Comparison of ENCODE assay signal across 25 cellular contexts in genomic region chr2:88214631-88215030, GRCh38. TPM values are rescaled to one million over a fixed set of nuclear protein-coding genes. Genes with fewer than 3 reads are reported as not detected.
DNase-seq lines count a peak whose midpoint lies in the region; ATAC-seq, FAIRE-seq and TF ChIP-seq lines count a peak whose summit lies in the region.
"Had no signal": no experiment of that assay in that cellular context is flagged by ENCODE, and none has a peak within 500 bp of the region (broad histone marks: within the 10 kb centered on the region; RNA-seq: fewer than 3 reads in every experiment).

No MANE protein-coding gene starts in this region.

- no peak for TF ChIP-seq POLR2A in HepG2 (IDR thresholded peaks at IDR 0.05; ENCODE audit: insufficient read depth in 1 of 2, low read depth in 2 of 2, low read length in 2 of 2)
- TF ChIP-seq POLR2A in right lobe of liver (IDR thresholded peaks at IDR 0.05) = no peak
- no peak for TF ChIP-seq POLR2A in K562 (conservative IDR thresholded peaks at IDR 0.05)

- no peak overlapping the region for H3K27ac ChIP-seq in HepG2 (ENCODE audit: extremely low read length, insufficient read depth, low read length)
- no peak overlapping the region for H3K27ac ChIP-seq in right lobe of liver
- H3K27ac ChIP-seq in K562 (ENCODE audit: extremely low read depth, low read depth, low read length) = no peak overlapping the region
- H3K27ac ChIP-seq: 22Rv1, BLaER1, C4-2B, GM23248 had no signal

- H3K9me1 ChIP-seq in K562 (ENCODE audit: control insufficient read depth, insufficient read depth, low read length) = no peaks in the 10 kb centered on the region

- 93% methylated on average over 2 of the region's 2 CpGs for WGBS in HepG2 (ENCODE audit: low lambda C conversion rate)
- WGBS in right lobe of liver (ENCODE audit: insufficient coverage, low coverage, low lambda C conversion rate, missing lambda C conversion rate) = 74% methylated on average over 2 of the region's 2 CpGs
- WGBS in K562 (ENCODE audit: insufficient coverage, low coverage, missing lambda C conversion rate) = 6% methylated on average over 2 of the region's 2 CpGs

- H3K4me3 ChIP-seq in HepG2 (replicated peaks in 1 of 3; ENCODE audit: insufficient read depth in 1 of 3, low read depth in 2 of 3, low read length in 3 of 3) = no peak overlapping the region
- no peak overlapping the region for H3K4me3 ChIP-seq in right lobe of liver
- H3K4me3 ChIP-seq in K562 = no peak overlapping the region
- H3K4me3 ChIP-seq: BLaER1, GM12878, GM23248 had no signal

- H3K27me3 ChIP-seq in HepG2 (ENCODE audit: control insufficient read depth in 1 of 2, insufficient read depth in 2 of 2, low read length in 2 of 2) (no peaks in the 10 kb centered on the region), right lobe of liver (no peaks in the 10 kb centered on the region), K562 (ENCODE audit: control insufficient read depth in 2 of 2, insufficient read depth in 2 of 2, low read length in 2 of 2) (peaks cover 24 to 44% of the 10 kb centered on the region in 2 experiments; a peak in 4 of 5 replicates)
- H3K27me3 ChIP-seq: BLaER1 had no signal

- FAIRE-seq in HepG2 (lab: Jason Lieb, UNC) (no peak), K562 (lab: Jason Lieb, UNC) (no peak)
- FAIRE-seq: A204.1, D721Med, GM12878, GM19239, H1 had no signal

- ATAC-seq in HepG2 (no peak), right lobe of liver (no peak), K562 (no peak)
- no peak for ATAC-seq in stimulated activated naive B cell treated with anti-CD40 and anti-IgM and Interleukin-4, amounts not matched to agents 10 μg/mL and 1 μg/mL and 100 μg/mL, for 72 hours (replicated peaks)
- ATAC-seq: GM12878, HCT116 had no signal

- intact Hi-C loops in HepG2 (cut with micrococcal nuclease; ENCODE audit: unreplicated experiment) = loop anchor here (5.0 kb wide), 1 partner anchor 77 kb away; no protein-coding TSS in a partner anchor
- intact Hi-C loops in right lobe of liver (cut with DNase I) = no loop called here
- intact Hi-C loops in K562 (cut with micrococcal nuclease) = loop anchor here (10.0 kb wide), 1 partner anchor 50 kb away; no protein-coding TSS in a partner anchor

- TF ChIP-seq EP300 in HepG2 (IDR thresholded peaks at IDR 0.05; ENCODE audit: low read depth in 2 of 2, low read length in 2 of 2) = no peak
- TF ChIP-seq EP300 in HepG2 (CRISPR knock-in tag; IDR thresholded peaks at IDR 0.05; ENCODE audit: borderline replicate concordance) = no peak
- TF ChIP-seq EP300 in K562 (IDR thresholded peaks at IDR 0.05; ENCODE audit: low read length) = no peak

- no peak overlapping the region for H2AFZ ChIP-seq in HepG2 (ENCODE audit: low read length)
- no peak overlapping the region for H2AFZ ChIP-seq in K562 (ENCODE audit: low read depth, low read length)
- H2AFZ ChIP-seq: GM23248 had no signal

- H3K36me3 ChIP-seq in HepG2 (replicated peaks in 1 of 2; ENCODE audit: control insufficient read depth in 1 of 2, insufficient read depth in 2 of 2, low read length in 2 of 2) = no peaks in the 10 kb centered on the region
- no peaks in the 10 kb centered on the region for H3K36me3 ChIP-seq in right lobe of liver
- no peaks in the 10 kb centered on the region for H3K36me3 ChIP-seq in K562 (ENCODE audit: control insufficient read depth, insufficient read depth, low read length)
- H3K36me3 ChIP-seq: BLaER1 had no signal

- POLR2A ChIA-PET in HepG2 (lab: Yijun Ruan, JAX) = no interaction called here
- POLR2A ChIA-PET in K562 (lab: Yijun Ruan, JAX) = no interaction called here

- H3K4me3 Mint-ChIP-seq in stimulated activated naive B cell treated with anti-CD40 and anti-IgM and Interleukin-4, amounts not matched to agents 10 μg/mL and 1 μg/mL and 100 μg/mL, for 72 hours = no peak overlapping the region
- H3K4me3 Mint-ChIP-seq: B cell; CD4-positive, CD25-positive, alpha-beta regulatory T cell; CD8-positive, alpha-beta memory T cell; HFFc6 had no signal

- no peaks in the 10 kb centered on the region for H3K36me3 Mint-ChIP-seq in stimulated activated naive B cell treated with anti-CD40 and anti-IgM and Interleukin-4, amounts not matched to agents 10 μg/mL and 1 μg/mL and 100 μg/mL, for 72 hours
- H3K36me3 Mint-ChIP-seq: CD4-positive, CD25-positive, alpha-beta regulatory T cell; CD8-positive, alpha-beta memory T cell had no signal

- DNase-seq in HepG2 (ENCODE audit: low spot score) (no peak), right lobe of liver (no peak), K562 (ENCODE audit: extremely low read depth in 1 of 4, low spot score in 3 of 4) (no peak), NCI-H2029 (lab: John Stamatoyannopoulos, UW) (no peak), NCI-H2081 treated with DMSO at 0.1 percent for 48 hours (lab: John Stamatoyannopoulos, UW) (no peak)
- no peak for DNase-seq in stimulated activated naive B cell treated with anti-CD40 and anti-IgM and Interleukin-4, amounts not matched to agents 10 μg/mL and 1 μg/mL and 100 μg/mL, for 72 hours
- DNase-seq: CD4-positive, CD25-positive, alpha-beta regulatory T cell; CD8-positive, alpha-beta memory T cell; DMS 273 treated with DMSO at 0.1 percent for 48 hours; DMS79; EL; GDM1; GM23248; H7; HFFc6 had no signal

- no peak overlapping the region for H3K4me2 ChIP-seq in HepG2 (ENCODE audit: low read depth, low read length)
- no peak overlapping the region for H3K4me2 ChIP-seq in K562 (ENCODE audit: insufficient read depth, low read length)
- H3K4me2 ChIP-seq: BLaER1 had no signal

- H3K79me2 ChIP-seq in HepG2 (ENCODE audit: insufficient read depth, low read length) (no peaks in the 10 kb centered on the region), K562 (ENCODE audit: control insufficient read depth, insufficient read depth, low read length) (no peaks in the 10 kb centered on the region)

- H3K4me1 ChIP-seq in HepG2 (ENCODE audit: insufficient read depth, low read length) (peaks cover 40% of the 10 kb centered on the region), right lobe of liver (no peaks in the 10 kb centered on the region), K562 (replicated peaks in 1 of 2; ENCODE audit: control insufficient read depth in 2 of 2, insufficient read depth in 2 of 2, low read length in 2 of 2) (no peaks in the 10 kb centered on the region)
- H3K4me1 ChIP-seq: BLaER1 had no signal

- in situ Hi-C loops in HepG2 (cut with HindIII; ENCODE audit: extremely low pct_ligation_motif_present, low pct_unique_long_range_greater_than_20kb) (no loop called here), K562 (cut with MboI) (no loop called here)

- no peak for TF ChIP-seq CTCF in HepG2 (CRISPR knock-in tag; IDR thresholded peaks at IDR 0.05)
- no peak for TF ChIP-seq CTCF in right lobe of liver (IDR thresholded peaks at IDR 0.05)
- TF ChIP-seq CTCF in K562 (IDR thresholded peaks at IDR 0.05 in 2 of 3, conservative IDR thresholded peaks at IDR 0.05 in 1 of 3; ENCODE audit: insufficient read depth in 2 of 3, low read depth in 1 of 3, low read length in 3 of 3) = no peak

- no peaks in the 10 kb centered on the region for H3K4me1 Mint-ChIP-seq in stimulated activated naive B cell treated with anti-CD40 and anti-IgM and Interleukin-4, amounts not matched to agents 10 μg/mL and 1 μg/mL and 100 μg/mL, for 72 hours
- H3K4me1 Mint-ChIP-seq: B cell; CD4-positive, CD25-positive, alpha-beta regulatory T cell; CD8-positive, alpha-beta memory T cell had no signal

- H3K27ac Mint-ChIP-seq in stimulated activated naive B cell treated with anti-CD40 and anti-IgM and Interleukin-4, amounts not matched to agents 10 μg/mL and 1 μg/mL and 100 μg/mL, for 72 hours = peak overlapping the region; percentile 0
- H3K27ac Mint-ChIP-seq: B cell; CD4-positive, CD25-positive, alpha-beta regulatory T cell; HFFc6 had no signal

- no peak for TF ChIP-seq RAD21 in HepG2 (CRISPR knock-in tag; IDR thresholded peaks at IDR 0.05)
- no peak for TF ChIP-seq RAD21 in K562 (CRISPR knock-in tag; conservative IDR thresholded peaks at IDR 0.05 in 1 of 2, IDR thresholded peaks at IDR 0.05 in 1 of 2)

- CTCF ChIA-PET in HepG2 (lab: Yijun Ruan, JAX; ENCODE audit: low intra/inter-chr PET ratio, low total read pairs) = no interaction called here
- CTCF ChIA-PET in K562 (lab: Yijun Ruan, JAX; ENCODE audit: low intra/inter-chr PET ratio) = no interaction called here

- no peaks in the 10 kb centered on the region for H3K9me3 Mint-ChIP-seq in stimulated activated naive B cell treated with anti-CD40 and anti-IgM and Interleukin-4, amounts not matched to agents 10 μg/mL and 1 μg/mL and 100 μg/mL, for 72 hours
- H3K9me3 Mint-ChIP-seq: CD8-positive, alpha-beta memory T cell; HFFc6 had no signal

- H3K9me3 ChIP-seq in HepG2 (ENCODE audit: low read length) (no peaks in the 10 kb centered on the region), right lobe of liver (no peaks in the 10 kb centered on the region), K562 (replicated peaks; ENCODE audit: control insufficient read depth, insufficient read depth, low read depth, low read length) (no peaks in the 10 kb centered on the region)
- H3K9me3 ChIP-seq: BLaER1 had no signal

- H3K9ac ChIP-seq in HepG2 (ENCODE audit: insufficient read depth, low read depth, low read length) (no peak overlapping the region), K562 (ENCODE audit: insufficient read depth in 1 of 2, low read depth in 2 of 2, low read length in 2 of 2) (no peak overlapping the region)
- H3K9ac ChIP-seq: BLaER1, GM23248 had no signal

- BruUV-seq in HepG2 (replicated peaks; lab: Mats Ljungman, UMichigan) = no TSS peak
- no TSS peak for BruUV-seq in K562 (replicated peaks; lab: Mats Ljungman, UMichigan)

- H3K27me3 Mint-ChIP-seq in stimulated activated naive B cell treated with anti-CD40 and anti-IgM and Interleukin-4, amounts not matched to agents 10 μg/mL and 1 μg/mL and 100 μg/mL, for 72 hours = peaks cover 27 to 29% of the 10 kb centered on the region in 2 donors

- H4K20me1 ChIP-seq in HepG2 (ENCODE audit: insufficient read depth, low read length) (no peaks in the 10 kb centered on the region), K562 (replicated peaks; ENCODE audit: control insufficient read depth, insufficient read depth, low read length) (no peaks in the 10 kb centered on the region)
- H4K20me1 ChIP-seq: BLaER1 had no signal

RNA-seq across cellular contexts. Expression of gene THNSL2, which starts 44.5 kb away (rescaled TPM):
- total RNA-seq in HepG2 (2016; rRNA removed; fragmentation: Illumina TruSeq; extraction: Trizol) (not detected in 2 replicates), right lobe of liver (10 to 100 TPM; 21.2 to 69.9 (median 29.7) TPM), K562 (2014; rRNA removed) (not detected in 2 replicates), K562 (2014; rRNA removed; fragmentation: Illumina TruSeq; extraction: Trizol) (not detected in 2 replicates), K562 (2015; rRNA removed; fragmentation: Illumina TruSeq; extraction: Trizol) (not detected in 2 replicates), K562 (2021) (0.54 TPM in 1 of 2 replicates, not detected in the other)
- not detected in 2 replicates for total RNA-seq in HepG2 (2016; cell fraction: cytosol; rRNA removed; fragmentation: Illumina TruSeq; extraction: Trizol; ENCODE audit: low read depth)
- total RNA-seq in HepG2 (2016; cell fraction: insoluble cytoplasmic fraction; rRNA removed; fragmentation: Illumina TruSeq; extraction: Trizol) = not detected in 2 replicates
- total RNA-seq in HepG2 (2016; cell fraction: membrane; rRNA removed; fragmentation: Illumina TruSeq; extraction: Trizol) = not detected in 2 replicates
- total RNA-seq in HepG2 (2016; cell fraction: nucleus; rRNA removed; fragmentation: Illumina TruSeq; extraction: Trizol) = not detected in 2 replicates
- polyA plus RNA-seq in HepG2 (2011; rRNA removed) (not detected in 2 replicates), K562 (2011; rRNA removed) (not detected in 2 replicates), K562 (2014; fragmentation: Illumina TruSeq; extraction: Trizol) (not detected in 2 replicates), K562 (2014; fragmentation: Nextera tagmentation; extraction: Ambion mirVana) (not detected), K562 (2014; rRNA removed) (not detected in 2 replicates)
- not detected in 2 replicates for polyA plus RNA-seq in HepG2 (2011; cell fraction: cytosol; rRNA removed)
- not detected in 2 replicates for polyA plus RNA-seq in HepG2 (2011; cell fraction: nucleus; rRNA removed)
- polyA plus RNA-seq in HepG2 (2012) = not detected in 2 replicates
- polyA plus RNA-seq in HepG2 (2016; cell fraction: cytosol; fragmentation: Illumina TruSeq; extraction: Trizol; ENCODE audit: low read depth) = not detected in 2 replicates
- polyA plus RNA-seq in HepG2 (2016; cell fraction: insoluble cytoplasmic fraction; fragmentation: Illumina TruSeq; extraction: Trizol; ENCODE audit: low read depth) = not detected in 2 replicates
- not detected in 2 replicates for polyA plus RNA-seq in HepG2 (2016; cell fraction: membrane; fragmentation: Illumina TruSeq; extraction: Trizol; ENCODE audit: low read depth)
- polyA plus RNA-seq in HepG2 (2016; cell fraction: nucleus; fragmentation: Illumina TruSeq; extraction: Trizol; ENCODE audit: insufficient read depth, low read depth) = not detected in 2 replicates
- polyA minus RNA-seq in HepG2 (2011; rRNA and poly(A)+ RNA removed; ENCODE audit: low replicate concordance) = not detected in 2 replicates
- not detected in 2 replicates for polyA minus RNA-seq in HepG2 (2011; cell fraction: cytosol; rRNA and poly(A)+ RNA removed)
- not detected in 2 replicates for polyA minus RNA-seq in HepG2 (2011; cell fraction: nucleus; rRNA and poly(A)+ RNA removed)
- total RNA-seq in K562 (2011; cell fraction: chromatin; rRNA removed; ENCODE audit: low replicate concordance) = not detected in 2 replicates
- total RNA-seq in K562 (2011; cell fraction: nucleolus; rRNA removed) = not detected in 2 replicates
- total RNA-seq in K562 (2011; cell fraction: nucleoplasm; rRNA removed) = not detected in 2 replicates
- polyA plus RNA-seq in K562 (2011; cell fraction: cytosol; rRNA removed) = not detected in 2 replicates
- polyA plus RNA-seq in K562 (2011; cell fraction: nucleus; rRNA removed) = not detected in 2 replicates
- polyA plus RNA-seq in K562 (2012) = not detected in 2 replicates
- polyA minus RNA-seq in K562 (2011; rRNA and poly(A)+ RNA removed) = not detected in 2 replicates
- polyA minus RNA-seq in K562 (2011; cell fraction: cytosol; rRNA and poly(A)+ RNA removed) = not detected in 2 replicates
- polyA minus RNA-seq in K562 (2011; cell fraction: nucleus; rRNA and poly(A)+ RNA removed) = not detected in 2 replicates
- total RNA-seq: HFFc6 had no signal
- polyA plus RNA-seq: CD8-positive, alpha-beta memory T cell; GM12878 had no signal

Comparison
In these comparisons a context has a peak if more than half of its experiments do, and no peak if none do; other contexts are left out.
1. RNA of gene THNSL2, which starts 44.5 kb away (total RNA-seq): 21.2 to 69.9 TPM in right lobe of liver; not detected in HepG2 and 0.54 TPM in K562; every median in the first group is over 10 times any median in the second.
2. intact Hi-C loops: an anchor here in HepG2 (5.0 kb wide) and K562 (10.0 kb wide); none called in right lobe of liver.
3. Of the 241 proteins assayed by ChIP-seq in both HepG2 and K562: peak only in HepG2: none; only in K562: none; in both: ZNF512; in neither: 240.